Comparison of ENCODE assay signal across 39 cellular contexts in genomic region chr4:68520985-68521384, GRCh38. TPM values are rescaled to one million over a fixed set of nuclear protein-coding genes. Genes with fewer than 3 reads are reported as not detected.
"Had no signal": no experiment of that assay in that cellular context is flagged by ENCODE, and none has a peak within 500 bp of the region (broad histone marks: within the 10 kb centered on the region; RNA-seq: fewer than 3 reads in every experiment).

No MANE protein-coding gene starts in this region.

- H3K27ac ChIP-seq: adrenal gland, ascending aorta, body of pancreas, brain microvascular endothelial cell, breast epithelium, cardiac muscle cell had no signal

- DNase-seq: activated effector memory CD4-positive, alpha-beta T cell treated with anti-CD3 and anti-CD28 coated beads, Interleukin-2, amount 50 U/mL, for 16 hours; activated effector memory CD4-positive, alpha-beta T cell treated with Interleukin-2 at 50 U/mL for 16 hours; activated gamma-delta T cell; activated gamma-delta T cell treated with Interleukin-2 at 50 U/mL for 16 hours; activated naive CD4-positive, alpha-beta T cell; activated naive CD4-positive, alpha-beta T cell treated with anti-CD3 and anti-CD28 coated beads for 36 hours; activated naive CD4-positive, alpha-beta T cell treated with anti-CD3 and anti-CD28 coated beads, Interleukin-2, amount 10 ng/mL, durations not matched to agents 7 days and 5 days; activated naive CD4-positive, alpha-beta T cell treated with anti-CD3 and anti-CD28 coated beads, Interleukin-2, amount 50 U/mL, for 16 hours; activated naive CD4-positive, alpha-beta T cell treated with Interleukin-2 at 50 U/mL for 16 hours; activated naive CD8-positive, alpha-beta T cell treated with anti-CD3 and anti-CD28 coated beads for 36 hours; activated naive CD8-positive, alpha-beta T cell treated with anti-CD3 and anti-CD28 coated beads, Interleukin-2, amount 10 ng/mL, durations not matched to agents 7 days and 5 days; activated naive CD8-positive, alpha-beta T cell treated with anti-CD3 and anti-CD28 coated beads, Interleukin-2, amount 50 U/mL, for 24 hours; activated T-cell treated with anti-CD3 and anti-CD28 coated beads, Interleukin-2, amount 50 U/mL, for 1 hour; activated T-cell treated with anti-CD3 and anti-CD28 coated beads, Interleukin-2, amount 50 U/mL, for 24 hours; activated T-cell treated with anti-CD3 and anti-CD28 coated beads, Interleukin-2, amount 50 U/mL, for 4 hours; activated T-cell treated with anti-CD3 and anti-CD28 coated beads, Interleukin-2, amount 50 U/mL, for 48 hours; activated T-cell treated with anti-CD3 and anti-CD28 coated beads, Interleukin-2, amount 50 U/mL, for 72 hours; adrenal gland; amniotic stem cell; amygdala; anterior cingulate cortex; aorta; body of pancreas; brain microvascular endothelial cell; caudate nucleus; central memory CD4-positive, alpha-beta T cell; cerebellar nuclear complex had no signal

- H3K36me3 ChIP-seq: adrenal gland, ascending aorta, brain microvascular endothelial cell, breast epithelium, cardiac muscle cell had no signal

- H3K4me3 ChIP-seq: adrenal gland, ascending aorta, body of pancreas, breast epithelium, cardiac muscle cell had no signal

- H3K4me1 ChIP-seq: adrenal gland, ascending aorta, body of pancreas, breast epithelium had no signal

- FAIRE-seq: astrocyte, bronchial epithelial cell had no signal

- H3K9me3 ChIP-seq: adrenal gland, ascending aorta, body of pancreas, breast epithelium had no signal

- H3K27me3 ChIP-seq: adrenal gland, ascending aorta, body of pancreas, brain microvascular endothelial cell, breast epithelium, cardiac muscle cell had no signal

- ATAC-seq: activated naive CD4-positive, alpha-beta T cell treated with anti-CD3 and anti-CD28 coated beads, Interleukin-2, amount 50 U/mL, for 72 hours; activated naive CD8-positive, alpha-beta T cell treated with anti-CD3 and anti-CD28 coated beads, Interleukin-2, amount 50 U/mL, for 24 hours; activated T-cell treated with anti-CD3 and anti-CD28 coated beads, Interleukin-2, amount 50 U/mL, for 4 hours; activated T-cell treated with anti-CD3 and anti-CD28 coated beads, Interleukin-2, amount 50 U/mL, for 72 hours; activated T-helper 17 cell treated with anti-CD3 and anti-CD28 coated beads, Interleukin-2, amount 50 U/mL, for 72 hours; body of pancreas had no signal

RNA-seq across cellular contexts. Expression of gene UGT2B17, which starts 55.1 kb away (rescaled TPM):
- total RNA-seq: activated naive CD4-positive, alpha-beta T cell treated with anti-CD3 and anti-CD28 coated beads for 36 hours; activated naive CD4-positive, alpha-beta T cell treated with anti-CD3 and anti-CD28 coated beads, Interleukin-2, amount 50 U/mL, for 72 hours; activated naive CD8-positive, alpha-beta T cell treated with anti-CD3 and anti-CD28 coated beads for 36 hours; activated naive CD8-positive, alpha-beta T cell treated with anti-CD3 and anti-CD28 coated beads, Interleukin-2, amount 10 ng/mL, durations not matched to agents 7 days and 5 days; activated T-cell treated with anti-CD3 and anti-CD28 coated beads, Interleukin-2, amount 50 U/mL, for 72 hours; activated T-helper 1 cell treated with anti-CD3 and anti-CD28 coated beads, Interleukin-12 subunit alpha, Interleukin-12 subunit beta, Interleukin-2, Interleukin-4 antibody, amounts not matched to agents 30 ng/mL and 10 ng/mL and 1 ng/mL, durations not matched to agents 14 hours and 24 hours and 36 hours; activated T-helper 17 cell treated with anti-CD3 and anti-CD28 coated beads, Interleukin-2, amount 50 U/mL, for 72 hours; activated T-helper 2 cell treated with anti-CD3 and anti-CD28 coated beads, Interferon-gamma antibody, Interleukin-2, Interleukin-4, amounts not matched to agents 10 μg/mL and 5 μg/mL and 100 μg/mL, durations not matched to agents 14 hours and 24 hours and 36 hours; aorta; ascending aorta; astrocyte; body of pancreas; bronchial epithelial cell; cardiac muscle cell; cardiac septum; cerebellum; chondrocyte had no signal
- polyA plus RNA-seq: cardiac muscle cell had no signal
